Comparison of ENCODE assay signal across 8 cellular contexts in the genomic region with DNA sequence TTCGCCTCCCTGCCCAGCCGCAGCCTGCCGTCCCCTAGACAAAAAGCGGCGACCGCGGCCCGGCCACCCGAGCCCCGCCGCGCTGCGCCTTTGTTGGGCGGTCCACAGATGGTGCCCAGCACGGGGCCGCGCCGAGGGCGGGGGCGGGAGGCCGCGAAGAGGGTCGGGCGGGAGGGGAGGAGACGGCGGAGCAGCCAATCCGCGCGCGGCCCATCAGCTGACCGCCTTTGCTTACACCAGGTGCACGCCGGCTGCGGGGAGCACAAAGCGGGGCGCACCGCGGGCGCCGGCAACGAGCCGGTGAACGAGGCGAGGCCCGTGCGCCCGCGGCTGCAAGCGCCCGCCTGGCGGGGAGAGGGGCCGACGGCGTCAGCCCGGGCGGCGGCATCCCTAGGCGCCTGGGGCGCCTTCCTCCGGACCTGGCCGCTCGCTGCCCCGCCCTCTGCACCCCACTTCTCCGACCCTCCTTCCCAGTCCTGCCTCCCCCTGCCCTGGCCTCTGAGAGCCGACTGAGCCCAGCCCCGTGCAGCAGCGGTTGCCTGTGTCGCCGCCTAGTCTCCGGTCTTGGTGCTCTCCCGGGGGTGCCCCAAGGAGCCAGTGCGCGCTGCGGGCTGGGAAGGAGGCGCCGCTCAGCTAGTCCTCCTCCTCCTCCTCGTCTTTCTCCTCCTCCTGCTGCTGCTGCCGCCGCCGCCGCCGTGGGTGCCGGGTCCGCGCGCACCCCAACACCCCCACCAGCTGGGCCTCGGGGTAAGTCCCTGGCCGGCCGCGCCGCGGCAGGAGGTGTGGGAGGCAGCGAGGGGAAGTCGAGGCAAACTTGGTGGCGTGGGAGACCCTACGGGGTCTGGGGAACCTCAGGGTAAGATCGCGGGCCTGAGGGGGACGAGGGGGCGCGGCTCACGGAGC. TPM values are rescaled to one million over a fixed set of nuclear protein-coding genes. Genes with fewer than 3 reads are reported as not detected.
DNase-seq lines count a peak whose midpoint lies in the region; ATAC-seq lines count a peak whose summit lies in the region.

LRRN1 (plus strand) TSS at position 259 of the 903 bp plus-strand sequence. CDS start 45,211 bp downstream, outside the sequence.

- H3K36me3 Mint-ChIP-seq in activated CD8-positive, alpha-beta memory T cell treated with anti-CD3 and anti-CD28 coated beads, Interleukin-2, amount 10 ng/mL, durations not matched to agents 7 days and 5 days, result no peaks in the 10 kb centered on the region
- peaks cover 0 to 8% of the 10 kb centered on the region in 2 donors for H3K36me3 Mint-ChIP-seq in naive B cell
- H3K36me3 Mint-ChIP-seq in stimulated activated naive CD8-positive, alpha-beta T cell treated with anti-CD3 and anti-CD28 coated beads, Interleukin-15, Interleukin-2, amounts not matched to agents 100 ng/mL and 50 ng/mL, for 24 hours (ENCODE audit: low read depth), result no peaks in the 10 kb centered on the region

- H3K27ac Mint-ChIP-seq in activated CD8-positive, alpha-beta memory T cell treated with anti-CD3 and anti-CD28 coated beads, Interleukin-2, amount 10 ng/mL, durations not matched to agents 7 days and 5 days, result peak within 1 kb of the TSS; percentile 37
- H3K27ac Mint-ChIP-seq in naive B cell, result peak within 1 kb of the TSS in 5 of 6 donors; percentile 5 to 59 (median 49)
- peak within 1 kb of the TSS; percentile 70 for H3K27ac Mint-ChIP-seq in stimulated activated naive CD8-positive, alpha-beta T cell treated with anti-CD3 and anti-CD28 coated beads, Interleukin-15, Interleukin-2, amounts not matched to agents 100 ng/mL and 50 ng/mL, for 24 hours

- H3K9me3 Mint-ChIP-seq in activated CD8-positive, alpha-beta memory T cell treated with anti-CD3 and anti-CD28 coated beads, Interleukin-2, amount 10 ng/mL, durations not matched to agents 7 days and 5 days (ENCODE audit: low read depth), result no peaks in the 10 kb centered on the region
- peaks cover 0 to 9% (median 3%) of the 10 kb centered on the region in 7 donors for H3K9me3 Mint-ChIP-seq in naive B cell
- H3K9me3 Mint-ChIP-seq in stimulated activated naive CD8-positive, alpha-beta T cell treated with anti-CD3 and anti-CD28 coated beads, Interleukin-15, Interleukin-2, amounts not matched to agents 100 ng/mL and 50 ng/mL, for 24 hours, result no peaks in the 10 kb centered on the region

- ATAC-seq in GM19372 (IDR thresholded peaks at IDR 0.05; ENCODE audit: low read depth, unreplicated experiment) (peak; percentile 65), esophagus mucosa (peak; percentile 68), naive B cell (ENCODE audit: low read depth in 2 of 2) (peak; percentile 66 to 68)
- peak; percentile 76 for ATAC-seq in activated CD8-positive, alpha-beta memory T cell treated with anti-CD3 and anti-CD28 coated beads, Interleukin-2, amount 10 ng/mL, durations not matched to agents 7 days and 5 days

- DNase-seq in NCI-H1092 treated with DMSO at 0.1 percent for 48 hours (lab: John Stamatoyannopoulos, UW) (peak; percentile 72), naive B cell (peak; percentile 41), SHP77 treated with DMSO at 0.1 percent for 48 hours (lab: John Stamatoyannopoulos, UW) (no peak), kidney glomerular epithelial cell (lab: John Stamatoyannopoulos, UW) (no peak)
- DNase-seq in activated CD8-positive, alpha-beta memory T cell treated with anti-CD3 and anti-CD28 coated beads, Interleukin-2, amount 10 ng/mL, durations not matched to agents 7 days and 5 days, result peak; percentile 68

- peaks cover 10% of the 10 kb centered on the region for H3K4me1 Mint-ChIP-seq in activated CD8-positive, alpha-beta memory T cell treated with anti-CD3 and anti-CD28 coated beads, Interleukin-2, amount 10 ng/mL, durations not matched to agents 7 days and 5 days
- peaks cover 16 to 21% (median 19%) of the 10 kb centered on the region in 3 donors for H3K4me1 Mint-ChIP-seq in naive B cell
- peaks cover 20% of the 10 kb centered on the region for H3K4me1 Mint-ChIP-seq in stimulated activated naive CD8-positive, alpha-beta T cell treated with anti-CD3 and anti-CD28 coated beads, Interleukin-15, Interleukin-2, amounts not matched to agents 100 ng/mL and 50 ng/mL, for 24 hours (ENCODE audit: low read depth)

- CTCF ChIA-PET in activated CD8-positive, alpha-beta memory T cell treated with anti-CD3 and anti-CD28 coated beads, Interleukin-2, amount 10 ng/mL, durations not matched to agents 7 days and 5 days (lab: Charles Lee), result interaction anchor here (1.4 kb wide), 1 partner anchor 198 kb away, joined by 3 read pairs; no protein-coding TSS in a partner anchor

- peaks cover 58% of the 10 kb centered on the region for H3K27me3 Mint-ChIP-seq in activated CD8-positive, alpha-beta memory T cell treated with anti-CD3 and anti-CD28 coated beads, Interleukin-2, amount 10 ng/mL, durations not matched to agents 7 days and 5 days
- H3K27me3 Mint-ChIP-seq in naive B cell, result peaks cover 18 to 54% (median 40%) of the 10 kb centered on the region in 3 donors
- H3K27me3 Mint-ChIP-seq in stimulated activated naive CD8-positive, alpha-beta T cell treated with anti-CD3 and anti-CD28 coated beads, Interleukin-15, Interleukin-2, amounts not matched to agents 100 ng/mL and 50 ng/mL, for 24 hours, result peaks cover 43% of the 10 kb centered on the region

- peak within 1 kb of the TSS; percentile 79 for H3K4me3 Mint-ChIP-seq in activated CD8-positive, alpha-beta memory T cell treated with anti-CD3 and anti-CD28 coated beads, Interleukin-2, amount 10 ng/mL, durations not matched to agents 7 days and 5 days
- H3K4me3 Mint-ChIP-seq in naive B cell, result peak within 1 kb of the TSS; percentile 87 to 97 (median 94)
- H3K4me3 Mint-ChIP-seq in stimulated activated naive CD8-positive, alpha-beta T cell treated with anti-CD3 and anti-CD28 coated beads, Interleukin-15, Interleukin-2, amounts not matched to agents 100 ng/mL and 50 ng/mL, for 24 hours, result peak within 1 kb of the TSS; percentile 83

RNA-seq across cellular contexts. Expression of gene LRRN1, which starts in this region (rescaled TPM):
- under 1 TPM; 0.21 to 0.26 TPM for total RNA-seq in activated CD8-positive, alpha-beta memory T cell treated with anti-CD3 and anti-CD28 coated beads, Interleukin-2, amount 10 ng/mL, durations not matched to agents 7 days and 5 days
- 0.44 TPM for total RNA-seq in esophagus mucosa
- 1 to 10 TPM in 1 of 6 donors, under 1 TPM in 2, not detected in 3; 0.26 to 1.0 (median 0.51) TPM for polyA plus RNA-seq in naive B cell (ENCODE audit: low read depth in 6 of 6)

Comparison
In these comparisons a context has a peak if more than half of its experiments do, and no peak if none do; other contexts are left out.
1. Peak in DNase-seq and ATAC-seq in activated CD8-positive, alpha-beta memory T cell treated with anti-CD3 and anti-CD28 coated beads, Interleukin-2, amount 10 ng/mL, durations not matched to agents 7 days and 5 days; RNA of the gene not detected or under 1 TPM.
2. Peak in ATAC-seq in esophagus mucosa; RNA of the gene not detected or under 1 TPM.
3. DNase-seq: peak in NCI-H1092 treated with DMSO at 0.1 percent for 48 hours (single experiment) and naive B cell (single experiment); none in SHP77 treated with DMSO at 0.1 percent for 48 hours (single experiment) and kidney glomerular epithelial cell (single experiment).
4. Peak in every context shown above with its lines, with median percentiles within 50 percentile points of each other: ATAC-seq, H3K27ac Mint-ChIP-seq and H3K4me3 Mint-ChIP-seq.